In the genomic region with DNA sequence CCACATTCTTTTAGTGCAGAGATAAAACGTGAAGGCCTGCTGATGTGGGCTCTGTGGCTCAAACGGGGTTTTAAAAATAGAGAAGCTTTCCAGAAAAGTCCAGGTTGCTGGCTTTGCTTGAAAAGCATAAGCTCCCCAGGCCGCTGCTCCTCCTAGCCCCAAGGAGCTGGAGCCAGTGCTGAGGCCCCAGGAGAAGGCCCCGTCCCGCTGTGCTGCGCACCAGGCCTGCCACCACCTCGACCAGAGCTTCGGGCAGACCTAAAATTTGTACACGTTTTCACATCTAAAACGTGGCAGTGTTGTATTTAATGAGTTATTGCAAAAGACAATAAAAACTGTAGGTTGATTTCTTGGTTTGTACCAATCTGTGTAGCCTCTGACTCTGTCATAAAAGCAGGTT, we compare ENCODE assay signal across 11 cellular contexts. TPM values are rescaled to one million over a fixed set of nuclear protein-coding genes. Genes with fewer than 3 reads are reported as not detected.
DNase-seq lines count a peak whose midpoint lies in the region; ATAC-seq lines count a peak whose summit lies in the region.
"Had no signal": no experiment of that assay in that cellular context is flagged by ENCODE, and none has a peak within 500 bp of the region (broad histone marks: within the 10 kb centered on the region; RNA-seq: fewer than 3 reads in every experiment).

No MANE protein-coding gene starts in this region.

- DNase-seq in CD4-positive, CD25-positive, alpha-beta regulatory T cell, result no peak
- no peak for DNase-seq in activated naive CD8-positive, alpha-beta T cell treated with anti-CD3 and anti-CD28 coated beads, Interleukin-2, amount 50 U/mL, for 24 hours
- DNase-seq in naive thymus-derived CD8-positive, alpha-beta T cell, result no peak
- DNase-seq in EL, result no peak
- DNase-seq: NCI-H146 had no signal

- peaks cover 15% of the 10 kb centered on the region for H3K36me3 Mint-ChIP-seq in CD4-positive, CD25-positive, alpha-beta regulatory T cell
- H3K36me3 Mint-ChIP-seq in IgD-negative memory B cell, result peaks cover 6% of the 10 kb centered on the region
- H3K36me3 Mint-ChIP-seq in activated naive CD8-positive, alpha-beta T cell treated with anti-CD3 and anti-CD28 coated beads, Interleukin-2, amount 50 U/mL, for 24 hours (ENCODE audit: low read depth), result peaks cover 4% of the 10 kb centered on the region
- peaks cover 0 to 3% (median 0%) of the 10 kb centered on the region in 3 donors for H3K36me3 Mint-ChIP-seq in naive thymus-derived CD8-positive, alpha-beta T cell

- H3K27me3 Mint-ChIP-seq in CD4-positive, CD25-positive, alpha-beta regulatory T cell, result no peaks in the 10 kb centered on the region
- no peaks in the 10 kb centered on the region for H3K27me3 Mint-ChIP-seq in IgD-negative memory B cell
- H3K27me3 Mint-ChIP-seq in activated naive CD8-positive, alpha-beta T cell treated with anti-CD3 and anti-CD28 coated beads, Interleukin-2, amount 50 U/mL, for 24 hours, result no peaks in the 10 kb centered on the region
- no peaks in the 10 kb centered on the region for H3K27me3 Mint-ChIP-seq in naive thymus-derived CD8-positive, alpha-beta T cell

- peak overlapping the region; percentile 77 to 86 (median 80) for H3K4me3 Mint-ChIP-seq in CD4-positive, CD25-positive, alpha-beta regulatory T cell
- H3K4me3 Mint-ChIP-seq in IgD-negative memory B cell, result peak overlapping the region in 3 of 4 donors; percentile 55 to 89 (median 78)
- H3K4me3 Mint-ChIP-seq in activated naive CD8-positive, alpha-beta T cell treated with anti-CD3 and anti-CD28 coated beads, Interleukin-2, amount 50 U/mL, for 24 hours, result peak overlapping the region; percentile 35
- H3K4me3 Mint-ChIP-seq in naive thymus-derived CD8-positive, alpha-beta T cell, result peak overlapping the region in 9 of 10 donors; percentile 46 to 77 (median 67)
- H3K4me3 Mint-ChIP-seq: neural crest cell had no signal

- H3K9me3 Mint-ChIP-seq in CD4-positive, CD25-positive, alpha-beta regulatory T cell, result peaks cover 0 to 2% (median 0%) of the 10 kb centered on the region in 7 donors
- no peaks in the 10 kb centered on the region for H3K9me3 Mint-ChIP-seq in IgD-negative memory B cell
- H3K9me3 Mint-ChIP-seq in activated naive CD8-positive, alpha-beta T cell treated with anti-CD3 and anti-CD28 coated beads, Interleukin-2, amount 50 U/mL, for 24 hours, result no peaks in the 10 kb centered on the region
- no peaks in the 10 kb centered on the region for H3K9me3 Mint-ChIP-seq in naive thymus-derived CD8-positive, alpha-beta T cell
- H3K9me3 Mint-ChIP-seq: neural crest cell had no signal

- H3K4me1 Mint-ChIP-seq in CD4-positive, CD25-positive, alpha-beta regulatory T cell, result peaks cover 26 to 62% (median 44%) of the 10 kb centered on the region in 4 donors
- H3K4me1 Mint-ChIP-seq in IgD-negative memory B cell, result peaks cover 30 to 36% (median 35%) of the 10 kb centered on the region in 3 donors
- H3K4me1 Mint-ChIP-seq in activated naive CD8-positive, alpha-beta T cell treated with anti-CD3 and anti-CD28 coated beads, Interleukin-2, amount 50 U/mL, for 24 hours, result peaks cover 46% of the 10 kb centered on the region
- H3K4me1 Mint-ChIP-seq in naive thymus-derived CD8-positive, alpha-beta T cell, result peaks cover 19 to 43% (median 31%) of the 10 kb centered on the region in 4 donors

- H3K4me3 ChIP-seq in CD4-positive, CD25-positive, alpha-beta regulatory T cell (ENCODE audit: low read depth, low read length), result peak overlapping the region; percentile 54
- H3K4me3 ChIP-seq: breast epithelium had no signal

- H3K36me3 ChIP-seq in CD4-positive, CD25-positive, alpha-beta regulatory T cell (ENCODE audit: control insufficient read depth, insufficient read depth, low read length), result no peaks in the 10 kb centered on the region
- H3K36me3 ChIP-seq: breast epithelium had no signal

- no peak for ATAC-seq in CD4-positive, CD25-positive, alpha-beta regulatory T cell (ENCODE audit: low read depth in 2 of 2)
- no peak for ATAC-seq in activated naive CD8-positive, alpha-beta T cell treated with anti-CD3 and anti-CD28 coated beads, Interleukin-2, amount 50 U/mL, for 24 hours
- no peak for ATAC-seq in naive thymus-derived CD8-positive, alpha-beta T cell
- ATAC-seq in HG03280 (IDR thresholded peaks at IDR 0.05; ENCODE audit: unreplicated experiment), result no peak
- ATAC-seq in HG02938 (IDR thresholded peaks at IDR 0.05; ENCODE audit: unreplicated experiment), result no peak
- no peak for ATAC-seq in GM18519 (IDR thresholded peaks at IDR 0.05; ENCODE audit: low FRiP score, unreplicated experiment)

- H3K27me3 ChIP-seq in CD4-positive, CD25-positive, alpha-beta regulatory T cell (ENCODE audit: control insufficient read depth, insufficient read depth, low read length), result no peaks in the 10 kb centered on the region
- H3K27me3 ChIP-seq: breast epithelium had no signal

- peak overlapping the region in 2 of 3 donors; percentile 94 to 98 for H3K27ac Mint-ChIP-seq in CD4-positive, CD25-positive, alpha-beta regulatory T cell
- peak overlapping the region in 2 of 3 donors; percentile 33 to 63 for H3K27ac Mint-ChIP-seq in IgD-negative memory B cell
- H3K27ac Mint-ChIP-seq in activated naive CD8-positive, alpha-beta T cell treated with anti-CD3 and anti-CD28 coated beads, Interleukin-2, amount 50 U/mL, for 24 hours, result peak overlapping the region; percentile 78
- peak overlapping the region; percentile 81 to 94 (median 88) for H3K27ac Mint-ChIP-seq in naive thymus-derived CD8-positive, alpha-beta T cell

- H3K27ac ChIP-seq in CD4-positive, CD25-positive, alpha-beta regulatory T cell (ENCODE audit: insufficient read depth, low read length, poor library complexity, severe bottlenecking), result peak overlapping the region; percentile 73

- H3K4me1 ChIP-seq in CD4-positive, CD25-positive, alpha-beta regulatory T cell (ENCODE audit: control insufficient read depth, insufficient read depth, low read length, poor library complexity, severe bottlenecking), result peaks cover 57% of the 10 kb centered on the region

- POLR2A ChIA-PET in naive thymus-derived CD8-positive, alpha-beta T cell (lab: Charles Lee), result interaction anchor here (1.1 to 4.2 kb wide), 2 partner anchors 34 to 42 kb away, joined by 3 to 19 read pairs; a partner anchor contains a TSS

- H3K9me3 ChIP-seq in CD4-positive, CD25-positive, alpha-beta regulatory T cell (ENCODE audit: control insufficient read depth in 2 of 2, low read length in 2 of 2), result no peaks in the 10 kb centered on the region
- H3K9me3 ChIP-seq: breast epithelium had no signal

RNA-seq across cellular contexts. Expression of a gene that starts 42.0 kb away (rescaled TPM):
- 143 TPM for total RNA-seq in CD4-positive, CD25-positive, alpha-beta regulatory T cell
- polyA plus RNA-seq in CD4-positive, CD25-positive, alpha-beta regulatory T cell, result 10 to 100 TPM; 13.2 to 20.8 (median 20.2) TPM
- 44.4 TPM for polyA plus RNA-seq in IgD-negative memory B cell
- total RNA-seq in naive thymus-derived CD8-positive, alpha-beta T cell, result 10 to 100 TPM; 26.5 to 32.9 TPM
- 1 to 10 TPM; 7.7 to 9.5 (median 8.9) TPM for polyA plus RNA-seq in naive thymus-derived CD8-positive, alpha-beta T cell
